In genomic region chr6:68834561-68834960, GRCh38 we compare ENCODE assay signal across 1 cellular context.
TF ChIP-seq lines count a peak whose summit lies in the region.

No MANE protein-coding gene starts in this region.

TF ChIP-seq in K562, 482 proteins besides CTCF, POLR2A, EP300 and RAD21 (continued from another document):
- TF ChIP-seq MAFK (IDR thresholded peaks at IDR 0.05; ENCODE audit: low read length) = 0 out of 2 replicates have a peak, but pooled peaks have one; percentile 45
- TF ChIP-seq ZBTB7A (IDR thresholded peaks at IDR 0.05; ENCODE audit: borderline replicate concordance, control insufficient read depth, low read depth, low read length) = no peak
- TF ChIP-seq ZZZ3 (IDR thresholded peaks at IDR 0.05) = no peak
- no peak for TF ChIP-seq TOE1 (IDR thresholded peaks at IDR 0.05; ENCODE audit: borderline replicate concordance)
- TF ChIP-seq TOE1 (CRISPR knock-in tag; IDR thresholded peaks at IDR 0.05; ENCODE audit: borderline replicate concordance, low read depth) = no peak
- no peak for TF ChIP-seq POLR2H (tag; IDR thresholded peaks at IDR 0.05; ENCODE audit: low read depth)
- TF ChIP-seq ZNF764 (CRISPR knock-in tag; IDR thresholded peaks at IDR 0.05; ENCODE audit: low read depth) = no peak
- no peak for TF ChIP-seq POLR2AphosphoS2 (IDR thresholded peaks at IDR 0.05; ENCODE audit: low read length)
- peak; percentile 48 for TF ChIP-seq ATF3 (IDR thresholded peaks at IDR 0.05)
- TF ChIP-seq ATF3 (CRISPR knock-in tag; conservative IDR thresholded peaks at IDR 0.05) = no peak
